Comparison of ENCODE assay signal across 23 cellular contexts in genomic region chr2:11357428-11357972, GRCh38. TPM values are rescaled to one million over a fixed set of nuclear protein-coding genes. Genes with fewer than 3 reads are reported as not detected.
DNase-seq lines count a peak whose midpoint lies in the region; ATAC-seq, FAIRE-seq and TF ChIP-seq lines count a peak whose summit lies in the region.
"Had no signal": no experiment of that assay in that cellular context is flagged by ENCODE, and none has a peak within 500 bp of the region (broad histone marks: within the 10 kb centered on the region; RNA-seq: fewer than 3 reads in every experiment).

No MANE protein-coding gene starts in this region.

- no peak overlapping the region for H4K91ac ChIP-seq in trophoblast cell (ENCODE audit: low read depth, low read length)

- H3K79me1 ChIP-seq in trophoblast cell (ENCODE audit: low read length) = peaks cover 3% of the 10 kb centered on the region

- no peak overlapping the region for H3K4me3 Mint-ChIP-seq in activated naive CD4-positive, alpha-beta T cell treated with anti-CD3 and anti-CD28 coated beads, Interleukin-2, amount 10 ng/mL, durations not matched to agents 7 days and 5 days
- H3K4me3 Mint-ChIP-seq: GM23338, mesothelial cell of epicardium had no signal

- H3K9ac ChIP-seq in K562 (ENCODE audit: insufficient read depth in 1 of 2, low read depth in 2 of 2, low read length in 2 of 2) (no peak overlapping the region), trophoblast cell (ENCODE audit: low read length) (no peak overlapping the region)

- TF ChIP-seq EP300 in K562 (IDR thresholded peaks at IDR 0.05; ENCODE audit: low read length) = no peak

- H3K27ac Mint-ChIP-seq in activated naive CD4-positive, alpha-beta T cell treated with anti-CD3 and anti-CD28 coated beads, Interleukin-2, amount 10 ng/mL, durations not matched to agents 7 days and 5 days = no peak overlapping the region
- H3K27ac Mint-ChIP-seq: GM23338, mesothelial cell of epicardium had no signal

- no peaks in the 10 kb centered on the region for H3K36me3 Mint-ChIP-seq in activated naive CD4-positive, alpha-beta T cell treated with anti-CD3 and anti-CD28 coated beads, Interleukin-2, amount 10 ng/mL, durations not matched to agents 7 days and 5 days
- H3K36me3 Mint-ChIP-seq: mesothelial cell of epicardium had no signal

- H3K9me2 ChIP-seq in OCI-LY7 (ENCODE audit: insufficient read depth, low read length) = no peaks in the 10 kb centered on the region

- no peak overlapping the region for H3K23ac ChIP-seq in trophoblast cell (ENCODE audit: low read length)

- H3K27me3 Mint-ChIP-seq in activated naive CD4-positive, alpha-beta T cell treated with anti-CD3 and anti-CD28 coated beads, Interleukin-2, amount 10 ng/mL, durations not matched to agents 7 days and 5 days = peaks cover 11% of the 10 kb centered on the region

- H3K9me3 ChIP-seq in K562 (replicated peaks; ENCODE audit: control insufficient read depth, insufficient read depth, low read depth, low read length) (no peaks in the 10 kb centered on the region), trophoblast cell (ENCODE audit: insufficient read depth, low read depth, low read length) (no peaks in the 10 kb centered on the region), OCI-LY7 (ENCODE audit: low read length) (no peaks in the 10 kb centered on the region)

- H3K4ac ChIP-seq in trophoblast cell (ENCODE audit: low read depth, low read length) = no peak overlapping the region

- H2AFZ ChIP-seq in K562 (ENCODE audit: low read depth, low read length) (no peak overlapping the region), trophoblast cell (ENCODE audit: insufficient read depth, low read length, poor library complexity) (no peak overlapping the region), OCI-LY7 (ENCODE audit: low read length) (no peak overlapping the region)
- H2AFZ ChIP-seq: GM23338, PC-9 had no signal

- WGBS in K562 (ENCODE audit: insufficient coverage, low coverage, missing lambda C conversion rate) = 58% methylated on average over 7 of the region's 7 CpGs
- no CpG with 5 or more reads among the region's 7 CpGs for WGBS in trophoblast cell (ENCODE audit: extremely low coverage, insufficient coverage, insufficient read length)

- BruUV-seq in K562 (replicated peaks; lab: Mats Ljungman, UMichigan) = no TSS peak
- no TSS peak for BruUV-seq in OCI-LY7 (replicated peaks; lab: Mats Ljungman, UMichigan)

- intact Hi-C loops in K562 (cut with micrococcal nuclease) = no loop called here
- intact Hi-C loops in OCI-LY7 (cut with micrococcal nuclease; ENCODE audit: unreplicated experiment) = no loop called here

- POLR2A ChIA-PET in K562 (lab: Yijun Ruan, JAX) = interaction anchor here (4.0 kb wide), 1 partner anchor 13 kb away, joined by 19 read pairs; the partner anchor contains the start of gene ROCK2
- POLR2A ChIA-PET in OCI-LY7 (lab: Charles Lee) = no interaction called here

- H4K20me1 ChIP-seq in K562 (replicated peaks; ENCODE audit: control insufficient read depth, insufficient read depth, low read length) = no peaks in the 10 kb centered on the region
- no peaks in the 10 kb centered on the region for H4K20me1 ChIP-seq in OCI-LY7 (ENCODE audit: insufficient read depth, low read length)

- no peak overlapping the region for H2BK120ac ChIP-seq in trophoblast cell (ENCODE audit: insufficient read depth, low read length, poor library complexity)

- H3K27me3 ChIP-seq in K562 (ENCODE audit: control insufficient read depth in 2 of 2, insufficient read depth in 2 of 2, low read length in 2 of 2) = no peaks in the 10 kb centered on the region
- no peaks in the 10 kb centered on the region for H3K27me3 ChIP-seq in trophoblast cell (ENCODE audit: insufficient read depth, low read length)
- H3K27me3 ChIP-seq: foreskin keratinocyte had no signal

- DNase-seq in ELF-1 (ENCODE audit: low read depth, low spot score) (peak; percentile 75), K562 (ENCODE audit: extremely low read depth in 1 of 4, low spot score in 3 of 4) (no peak), left kidney (ENCODE audit: low read depth, low spot score) (peak; percentile 48), trophoblast cell (peak; percentile 48 to 68), OCI-LY7 (ENCODE audit: low spot score) (no peak), caudate nucleus (lab: John Stamatoyannopoulos, UW) (no peak)
- DNase-seq in activated naive CD4-positive, alpha-beta T cell treated with anti-CD3 and anti-CD28 coated beads, Interleukin-2, amount 10 ng/mL, durations not matched to agents 7 days and 5 days = no peak
- DNase-seq: activated CD4-positive, alpha-beta T cell treated with anti-CD3 and anti-CD28 coated beads for 48 hours; activated naive CD4-positive, alpha-beta T cell treated with Interleukin-2 at 50 U/mL for 16 hours; DMS 273 treated with DMSO at 0.1 percent for 48 hours; foreskin keratinocyte; KBM-7; NCI-H1092 treated with DMSO at 0.1 percent for 48 hours; NCI-H526; occipital lobe; PC-9; stimulated activated CD4-positive, alpha-beta T cell treated with anti-CD3 and anti-CD28 coated beads, Interleukin-4, amount 100 ng/mL, for 24 hours; substantia nigra had no signal

- CTCF ChIA-PET in K562 (lab: Yijun Ruan, JAX; ENCODE audit: low intra/inter-chr PET ratio) = no interaction called here
- CTCF ChIA-PET in OCI-LY7 (lab: Charles Lee; ENCODE audit: unreplicated experiment) = no interaction called here
- CTCF ChIA-PET in activated naive CD4-positive, alpha-beta T cell treated with anti-CD3 and anti-CD28 coated beads, Interleukin-2, amount 10 ng/mL, durations not matched to agents 7 days and 5 days (lab: Charles Lee) = no interaction called here

- no peak for TF ChIP-seq POLR2A in K562 (conservative IDR thresholded peaks at IDR 0.05)

- H3K4me2 ChIP-seq in K562 (ENCODE audit: insufficient read depth, low read length) = no peak overlapping the region
- H3K4me2 ChIP-seq in trophoblast cell (ENCODE audit: low read length) = no peak overlapping the region
- no peak overlapping the region for H3K4me2 ChIP-seq in OCI-LY7 (ENCODE audit: low read length)
- H3K4me2 ChIP-seq: GM23338, PC-9 had no signal

- ATAC-seq in K562 (peak; percentile 19), GM21526 (IDR thresholded peaks at IDR 0.05; ENCODE audit: low FRiP score, unreplicated experiment) (no peak)
- ATAC-seq: foreskin keratinocyte, GM23338 had no signal

- no peak overlapping the region for H2BK5ac ChIP-seq in trophoblast cell (ENCODE audit: low read depth, low read length, poor library complexity)

- in situ Hi-C loops in K562 (cut with MboI) = no loop called here

- H3K4me1 Mint-ChIP-seq in activated naive CD4-positive, alpha-beta T cell treated with anti-CD3 and anti-CD28 coated beads, Interleukin-2, amount 10 ng/mL, durations not matched to agents 7 days and 5 days = no peaks in the 10 kb centered on the region

- TF ChIP-seq CTCF in K562 (IDR thresholded peaks at IDR 0.05 in 2 of 3, conservative IDR thresholded peaks at IDR 0.05 in 1 of 3; ENCODE audit: insufficient read depth in 2 of 3, low read depth in 1 of 3, low read length in 3 of 3) = no peak
- TF ChIP-seq CTCF in OCI-LY7 (conservative IDR thresholded peaks at IDR 0.05; ENCODE audit: low read length) = no peak

- no peaks in the 10 kb centered on the region for H3K36me3 ChIP-seq in K562 (ENCODE audit: control insufficient read depth, insufficient read depth, low read length)
- no peaks in the 10 kb centered on the region for H3K36me3 ChIP-seq in trophoblast cell (ENCODE audit: control insufficient read depth in 1 of 2, insufficient read depth in 2 of 2, low read length in 2 of 2)
- no peaks in the 10 kb centered on the region for H3K36me3 ChIP-seq in OCI-LY7 (ENCODE audit: insufficient read depth, low read length)

- H3K27ac ChIP-seq in K562 (ENCODE audit: extremely low read depth, low read depth, low read length) (no peak overlapping the region), trophoblast cell (ENCODE audit: low read depth, low read length) (peak overlapping the region; percentile 12), OCI-LY7 (ENCODE audit: low read depth, low read length, poor library complexity, severe bottlenecking) (no peak overlapping the region), caudate nucleus (ENCODE audit: low read depth, low read length) (no peak overlapping the region)
- H3K27ac ChIP-seq: coronary artery, foreskin keratinocyte, PC-9 had no signal

- no peak overlapping the region for H3K4me3 ChIP-seq in K562
- no peak overlapping the region for H3K4me3 ChIP-seq in trophoblast cell (ENCODE audit: low read depth, low read length)
- no peak overlapping the region for H3K4me3 ChIP-seq in OCI-LY7 (ENCODE audit: low read depth, low read length, poor library complexity, severe bottlenecking)
- H3K4me3 ChIP-seq: coronary artery, GM23338, PC-9 had no signal

- no peak for FAIRE-seq in K562 (lab: Jason Lieb, UNC)
- FAIRE-seq: TTC549 had no signal

- H4K12ac ChIP-seq in trophoblast cell (ENCODE audit: low read depth, low read length) = no peak overlapping the region

- TF ChIP-seq RAD21 in K562 (CRISPR knock-in tag; conservative IDR thresholded peaks at IDR 0.05 in 1 of 2, IDR thresholded peaks at IDR 0.05 in 1 of 2) = no peak

- H3K9me3 Mint-ChIP-seq in activated naive CD4-positive, alpha-beta T cell treated with anti-CD3 and anti-CD28 coated beads, Interleukin-2, amount 10 ng/mL, durations not matched to agents 7 days and 5 days = no peaks in the 10 kb centered on the region
- H3K9me3 Mint-ChIP-seq: GM23338, mesothelial cell of epicardium had no signal

- no peaks in the 10 kb centered on the region; a peak in 1 of 5 replicates for H3K4me1 ChIP-seq in K562 (replicated peaks in 1 of 2; ENCODE audit: control insufficient read depth in 2 of 2, insufficient read depth in 2 of 2, low read length in 2 of 2)
- H3K4me1 ChIP-seq in trophoblast cell (ENCODE audit: control insufficient read depth in 1 of 2, insufficient read depth in 2 of 2, low read length in 2 of 2) = peaks cover 6 to 19% of the 10 kb centered on the region in 2 experiments
- no peaks in the 10 kb centered on the region for H3K4me1 ChIP-seq in OCI-LY7 (ENCODE audit: insufficient read depth, low read length, poor library complexity, severe bottlenecking)
- H3K4me1 ChIP-seq: foreskin keratinocyte had no signal

- H3K79me2 ChIP-seq in K562 (ENCODE audit: control insufficient read depth, insufficient read depth, low read length) (no peaks in the 10 kb centered on the region), trophoblast cell (ENCODE audit: control insufficient read depth, insufficient read depth, low read length, poor library complexity) (no peaks in the 10 kb centered on the region), OCI-LY7 (ENCODE audit: insufficient read depth, low read depth, low read length) (no peaks in the 10 kb centered on the region)

- no peak overlapping the region for H3K14ac ChIP-seq in trophoblast cell (ENCODE audit: low read length)

- H3K9me1 ChIP-seq in K562 (ENCODE audit: control insufficient read depth, insufficient read depth, low read length) = no peaks in the 10 kb centered on the region

- no peak overlapping the region for H3K18ac ChIP-seq in trophoblast cell (ENCODE audit: low read length)

- H2AK5ac ChIP-seq in trophoblast cell (ENCODE audit: low read length) = no peak overlapping the region

- H4K8ac ChIP-seq in trophoblast cell (ENCODE audit: low read depth, low read length) = no peak overlapping the region

- no peak overlapping the region for H2BK12ac ChIP-seq in trophoblast cell (ENCODE audit: low read length)

RNA-seq across cellular contexts. Expression of gene ROCK2, which starts 13.1 kb away (rescaled TPM):
- 16.6 and 83.8 TPM in 2 replicates for total RNA-seq in K562 (2011; cell fraction: chromatin; rRNA removed; ENCODE audit: low replicate concordance)
- 4.2 and 6.4 TPM in 2 replicates for total RNA-seq in K562 (2011; cell fraction: nucleolus; rRNA removed)
- total RNA-seq in K562 (2011; cell fraction: nucleoplasm; rRNA removed) = 16.1 and 32.0 TPM in 2 replicates
- total RNA-seq in K562 (2014; rRNA removed) (14.3 and 15.0 TPM in 2 replicates), K562 (2014; rRNA removed; fragmentation: Illumina TruSeq; extraction: Trizol) (28.4 and 35.3 TPM in 2 replicates), K562 (2015; rRNA removed; fragmentation: Illumina TruSeq; extraction: Trizol) (28.1 and 30.6 TPM in 2 replicates), K562 (2021) (21.2 and 22.1 TPM in 2 replicates), OCI-LY7 (2022) (21.0 and 23.4 TPM in 2 replicates)
- polyA plus RNA-seq in K562 (2011; rRNA removed) (6.8 and 10.6 TPM in 2 replicates), K562 (2014; fragmentation: Illumina TruSeq; extraction: Trizol) (13.4 and 16.5 TPM in 2 replicates), K562 (2014; fragmentation: Nextera tagmentation; extraction: Ambion mirVana) (1 to 10 TPM; 4.9 to 6.0 TPM), K562 (2014; rRNA removed) (10.6 and 10.7 TPM in 2 replicates)
- 1.6 and 3.5 TPM in 2 replicates for polyA plus RNA-seq in K562 (2011; cell fraction: cytosol; rRNA removed)
- polyA plus RNA-seq in K562 (2011; cell fraction: nucleus; rRNA removed) = 4.2 and 5.4 TPM in 2 replicates
- polyA plus RNA-seq in K562 (2012) = 10.8 and 12.3 TPM in 2 replicates
- 47.6 and 51.9 TPM in 2 replicates for polyA minus RNA-seq in K562 (2011; rRNA and poly(A)+ RNA removed)
- 13.8 and 19.1 TPM in 2 replicates for polyA minus RNA-seq in K562 (2011; cell fraction: cytosol; rRNA and poly(A)+ RNA removed)
- 13.7 and 34.7 TPM in 2 replicates for polyA minus RNA-seq in K562 (2011; cell fraction: nucleus; rRNA and poly(A)+ RNA removed)
- 36.9 and 37.0 TPM in 2 replicates for polyA plus RNA-seq in trophoblast cell (2013)
- 12.4 and 15.5 TPM in 2 replicates for total RNA-seq in OCI-LY7 (2014; rRNA removed; shearing (Covaris generic))

Comparison
In these comparisons a context has a peak if more than half of its experiments do, and no peak if none do; other contexts are left out.
1. DNase-seq: peak in ELF-1 (single experiment), left kidney (single experiment) and trophoblast cell (2 of 2); none in K562 (0 of 4), OCI-LY7 (single experiment), caudate nucleus (0 of 61) and activated naive CD4-positive, alpha-beta T cell treated with anti-CD3 and anti-CD28 coated beads, Interleukin-2, amount 10 ng/mL, durations not matched to agents 7 days and 5 days (single experiment).